In the genomic region with DNA sequence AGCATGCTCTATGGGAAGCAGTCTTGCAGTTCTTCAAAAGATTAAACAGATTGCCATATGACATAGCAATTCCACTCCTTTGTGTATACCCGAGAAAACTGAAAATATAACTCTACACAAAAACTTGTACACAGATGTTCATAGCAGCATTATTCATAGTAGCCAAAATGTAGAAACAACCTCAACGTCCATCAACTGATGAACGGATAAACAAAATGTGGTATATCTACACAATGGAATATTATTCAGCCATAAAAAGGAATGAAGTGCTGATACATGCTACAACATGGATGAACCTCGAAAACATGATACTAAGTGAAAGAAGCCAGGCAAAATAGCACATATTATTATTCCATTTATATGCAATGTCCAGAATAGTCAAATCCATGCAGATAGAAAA, we compare ENCODE assay signal across 26 cellular contexts.
A peak's percentile ranks its signal among the peaks of the same experiment; 100 is the strongest.
DNase-seq lines count a peak whose midpoint lies in the region; FAIRE-seq and TF ChIP-seq lines count a peak whose summit lies in the region.
"Had no signal": no experiment of that assay in that cellular context is flagged by ENCODE, and none has a peak within 500 bp of the region (broad histone marks: within the 10 kb centered on the region; RNA-seq: fewer than 3 reads in every experiment).

No MANE protein-coding gene starts in this region.

- H3K4me1 ChIP-seq in HEK293 (ENCODE audit: control insufficient read depth, insufficient read depth, low read length) (no peaks in the 10 kb centered on the region), astrocyte (ENCODE audit: insufficient read depth, low read length) (no peaks in the 10 kb centered on the region), endodermal cell (ENCODE audit: control insufficient read depth, insufficient read depth, low read length) (no peaks in the 10 kb centered on the region)
- H3K4me1 ChIP-seq: BE2C, BLaER1 had no signal

- no peak for TF ChIP-seq CTCF in HEK293 (tag by site-specific recombination; IDR thresholded peaks at IDR 0.05)
- no peak for TF ChIP-seq CTCF in astrocyte (IDR thresholded peaks at IDR 0.05; ENCODE audit: insufficient read depth, low read depth, low read length)
- TF ChIP-seq CTCF in endodermal cell (conservative IDR thresholded peaks at IDR 0.05), result no peak

- no peak overlapping the region for H3K9ac ChIP-seq in astrocyte (ENCODE audit: low read length)
- no peak overlapping the region for H3K9ac ChIP-seq in endodermal cell (ENCODE audit: extremely low read depth, low read length, poor library complexity, severe bottlenecking)
- H3K9ac ChIP-seq: BLaER1 had no signal

- H3K36me3 Mint-ChIP-seq in astrocyte (ENCODE audit: low read depth, unreplicated experiment) (no peaks in the 10 kb centered on the region), endodermal cell (ENCODE audit: low read depth) (peaks cover 5% of the 10 kb centered on the region)
- H3K36me3 Mint-ChIP-seq: CD14-positive monocyte; CD4-positive, alpha-beta memory T cell; CD4-positive, CD25-positive, alpha-beta regulatory T cell had no signal

- H3K27me3 Mint-ChIP-seq in astrocyte (ENCODE audit: low read depth, unreplicated experiment) (no peaks in the 10 kb centered on the region), endodermal cell (ENCODE audit: insufficient read depth) (peaks cover 13% of the 10 kb centered on the region)
- H3K27me3 Mint-ChIP-seq: CD4-positive, alpha-beta memory T cell; CD4-positive, CD25-positive, alpha-beta regulatory T cell had no signal

- DNase-seq in astrocyte (ENCODE audit: low read depth), result no peak
- no peak for DNase-seq in endodermal cell
- no peak for DNase-seq in SHP77 treated with DMSO at 0.1 percent for 48 hours (lab: John Stamatoyannopoulos, UW)
- DNase-seq in stimulated activated CD4-positive, alpha-beta T cell treated with anti-CD3 and anti-CD28 coated beads, Interleukin-1b, Interleukin-23, amount 100 ng/mL, for 48 hours, result no peak
- DNase-seq: 8988T; ACHN; BE2C; C1 segment of cervical spinal cord; CD4-positive, alpha-beta memory T cell; CD4-positive, CD25-positive, alpha-beta regulatory T cell; CD8-positive, alpha-beta memory T cell; COR-L47; DMS 273 treated with DMSO at 0.1 percent for 48 hours; DMS153; DMS53; DMS79; DND-41; EL; GDM1 had no signal

- no peaks in the 10 kb centered on the region for H3K9me3 Mint-ChIP-seq in astrocyte (ENCODE audit: unreplicated experiment)
- H3K9me3 Mint-ChIP-seq in endodermal cell, result peaks cover 14% of the 10 kb centered on the region

- H3K4me3 ChIP-seq in HEK293 (ENCODE audit: low read depth, low read length), result no peak overlapping the region
- H3K4me3 ChIP-seq in astrocyte (ENCODE audit: insufficient read depth, low read depth, low read length), result no peak overlapping the region
- peak overlapping the region; percentile 41 for H3K4me3 ChIP-seq in endodermal cell (ENCODE audit: low read length)
- H3K4me3 ChIP-seq: BLaER1, GM12878 had no signal

- H2AFZ ChIP-seq in astrocyte (ENCODE audit: low read depth, low read length), result no peak overlapping the region

- no peaks in the 10 kb centered on the region for H3K79me2 ChIP-seq in astrocyte (ENCODE audit: insufficient read depth, low read length)

- CTCF ChIA-PET in HEK293 (lab: Yijun Ruan, JAX), result interaction anchor here (0.6 kb wide), 1 partner anchor 150 kb away, joined by 3 read pairs; no protein-coding TSS in a partner anchor

- POLR2A ChIA-PET in HEK293 (lab: Yijun Ruan, JAX), result no interaction called here

- H3K27ac Mint-ChIP-seq in astrocyte (ENCODE audit: unreplicated experiment) (no peak overlapping the region), endodermal cell (no peak overlapping the region)
- H3K27ac Mint-ChIP-seq: CD14-positive monocyte; CD4-positive, alpha-beta memory T cell; CD4-positive, CD25-positive, alpha-beta regulatory T cell; CD8-positive, alpha-beta memory T cell had no signal

- H3K4me1 Mint-ChIP-seq in astrocyte (ENCODE audit: low read depth, unreplicated experiment), result no peaks in the 10 kb centered on the region
- H3K4me1 Mint-ChIP-seq in endodermal cell, result peaks cover 3% of the 10 kb centered on the region
- H3K4me1 Mint-ChIP-seq: CD14-positive monocyte; CD4-positive, alpha-beta memory T cell; CD4-positive, CD25-positive, alpha-beta regulatory T cell; CD8-positive, alpha-beta memory T cell had no signal

- H3K4me2 ChIP-seq in astrocyte (ENCODE audit: low read length), result no peak overlapping the region
- H3K4me2 ChIP-seq: BLaER1 had no signal

- peak; percentile 23 for FAIRE-seq in astrocyte (lab: Jason Lieb, UNC)
- FAIRE-seq: A204.1, GM12878, GM12892, GM18507 had no signal

- H3K27ac ChIP-seq in HEK293 (ENCODE audit: extremely low read depth, low read depth, low read length), result no peak overlapping the region
- H3K27ac ChIP-seq in astrocyte (ENCODE audit: low read depth, low read length), result no peak overlapping the region
- H3K27ac ChIP-seq in endodermal cell (ENCODE audit: low read depth, low read length), result no peak overlapping the region
- H3K27ac ChIP-seq: BLaER1 had no signal

- no peaks in the 10 kb centered on the region for H4K20me1 ChIP-seq in astrocyte (ENCODE audit: insufficient read depth, low read length)
- H4K20me1 ChIP-seq: BLaER1 had no signal

- WGBS in endodermal cell (ENCODE audit: insufficient coverage in 1 of 2, insufficient read length in 1 of 2), 2 experiments, result 80 to 94% methylated on average over 1 to 4 of the region's 4 CpGs

- H3K27me3 ChIP-seq in astrocyte (ENCODE audit: insufficient read depth, low read length) (no peaks in the 10 kb centered on the region), endodermal cell (ENCODE audit: control insufficient read depth, insufficient read depth, low read length, poor library complexity, severe bottlenecking) (no peaks in the 10 kb centered on the region)
- H3K27me3 ChIP-seq: BE2C, BLaER1 had no signal

- H3K36me3 ChIP-seq in HEK293 (ENCODE audit: control insufficient read depth in 2 of 2, insufficient read depth in 1 of 2, low read length in 2 of 2) (no peaks in the 10 kb centered on the region), astrocyte (ENCODE audit: insufficient read depth, low read length) (no peaks in the 10 kb centered on the region), endodermal cell (ENCODE audit: control insufficient read depth, insufficient read depth, low read length) (no peaks in the 10 kb centered on the region)
- H3K36me3 ChIP-seq: BE2C, BLaER1 had no signal

- H3K9me3 ChIP-seq in HEK293 (ENCODE audit: control insufficient read depth, insufficient read depth, low read depth, low read length), result no peaks in the 10 kb centered on the region; the same call in 1 of the 2 replicates
- H3K9me3 ChIP-seq in astrocyte (ENCODE audit: insufficient read depth, low read depth, low read length), result no peaks in the 10 kb centered on the region
- H3K9me3 ChIP-seq in endodermal cell (ENCODE audit: control insufficient read depth, low read length), result peaks cover 13% of the 10 kb centered on the region

- H3K4me3 Mint-ChIP-seq in astrocyte (ENCODE audit: unreplicated experiment), result no peak overlapping the region
- H3K4me3 Mint-ChIP-seq in endodermal cell, result no peak overlapping the region
- H3K4me3 Mint-ChIP-seq: CD14-positive monocyte; CD4-positive, alpha-beta memory T cell; CD4-positive, CD25-positive, alpha-beta regulatory T cell; CD8-positive, alpha-beta memory T cell had no signal

TF ChIP-seq in HEK293, 187 proteins besides CTCF, POLR2A, EP300 and RAD21:
- TF ChIP-seq ZNF433 (tag by site-specific recombination; IDR thresholded peaks at IDR 0.05; ENCODE audit: low read depth) (no peak), ZNF140 (tag by site-specific recombination; IDR thresholded peaks at IDR 0.05) (0 out of 2 replicates have a peak, but pooled peaks have one; percentile 16)
